Comparison of ENCODE assay signal across 13 cellular contexts in the genomic region with DNA sequence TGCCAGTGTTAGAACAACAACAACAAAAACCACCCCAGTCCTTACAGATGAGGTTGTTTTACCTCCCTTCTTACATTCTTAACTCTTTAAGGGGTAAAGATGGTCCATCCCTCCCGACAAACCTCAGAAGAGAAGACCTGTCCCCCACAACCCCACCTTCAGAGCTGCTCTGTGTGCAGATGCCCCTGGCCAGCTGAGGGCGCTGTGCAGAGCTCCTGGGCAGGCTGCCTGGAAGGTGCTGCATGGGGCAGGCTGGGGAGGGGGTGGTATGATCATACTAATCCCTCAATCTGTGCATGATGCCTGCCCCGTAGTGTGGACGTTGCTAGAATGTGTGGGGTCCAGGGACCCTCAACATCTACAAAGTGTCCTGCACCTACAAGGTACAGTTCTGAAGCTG.
DNase-seq lines count a peak whose midpoint lies in the region; ATAC-seq and TF ChIP-seq lines count a peak whose summit lies in the region.
"Had no signal": no experiment of that assay in that cellular context is flagged by ENCODE, and none has a peak within 500 bp of the region (broad histone marks: within the 10 kb centered on the region; RNA-seq: fewer than 3 reads in every experiment).

No MANE protein-coding gene starts in this region.

- no TSS peak for BruUV-seq in OCI-LY7 (replicated peaks; lab: Mats Ljungman, UMichigan)

- H4K20me1 ChIP-seq in OCI-LY7 (ENCODE audit: insufficient read depth, low read length), result no peaks in the 10 kb centered on the region
- H4K20me1 ChIP-seq in osteoblast (ENCODE audit: insufficient read depth, low read length), result no peaks in the 10 kb centered on the region

- no peak overlapping the region for H3K27ac ChIP-seq in OCI-LY7 (ENCODE audit: low read depth, low read length, poor library complexity, severe bottlenecking)
- H3K27ac ChIP-seq in osteoblast (ENCODE audit: low read depth, low read length), result no peak overlapping the region
- H3K27ac ChIP-seq in gastrocnemius medialis, result no peak overlapping the region
- H3K27ac ChIP-seq: esophagus muscularis mucosa had no signal

- CTCF ChIA-PET in OCI-LY7 (lab: Charles Lee; ENCODE audit: unreplicated experiment), result no interaction called here

- ATAC-seq in gastrocnemius medialis, result no peak
- ATAC-seq: naive thymus-derived CD4-positive, alpha-beta T cell had no signal

- H3K27me3 ChIP-seq in osteoblast (ENCODE audit: insufficient read depth, low read length), result no peaks in the 10 kb centered on the region
- H3K27me3 ChIP-seq in gastrocnemius medialis, result no peaks in the 10 kb centered on the region
- H3K27me3 ChIP-seq: esophagus muscularis mucosa had no signal

- H3K4me3 ChIP-seq in OCI-LY7 (ENCODE audit: low read depth, low read length, poor library complexity, severe bottlenecking), result no peak overlapping the region
- no peak overlapping the region for H3K4me3 ChIP-seq in epithelial cell of esophagus (ENCODE audit: low read length)
- no peak overlapping the region for H3K4me3 ChIP-seq in osteoblast (ENCODE audit: insufficient read depth, low read length)
- no peak overlapping the region for H3K4me3 ChIP-seq in gastrocnemius medialis
- H3K4me3 ChIP-seq: esophagus muscularis mucosa had no signal

- intact Hi-C loops in OCI-LY7 (cut with micrococcal nuclease; ENCODE audit: unreplicated experiment) (no loop called here), gastrocnemius medialis (cut with DNase I; ENCODE audit: low total_unique reads) (no loop called here)

- H3K4me1 ChIP-seq in OCI-LY7 (ENCODE audit: insufficient read depth, low read length, poor library complexity, severe bottlenecking), result no peaks in the 10 kb centered on the region
- no peaks in the 10 kb centered on the region for H3K4me1 ChIP-seq in osteoblast (ENCODE audit: insufficient read depth, low read length)
- no peaks in the 10 kb centered on the region for H3K4me1 ChIP-seq in gastrocnemius medialis

- TF ChIP-seq CTCF in GM12872 (IDR thresholded peaks at IDR 0.05; ENCODE audit: insufficient read depth, low read depth, low read length), result 0 out of 3 replicates have a peak, but pooled peaks have one; percentile 23
- TF ChIP-seq CTCF in OCI-LY7 (conservative IDR thresholded peaks at IDR 0.05; ENCODE audit: low read length), result peak; percentile 49
- TF ChIP-seq CTCF in epithelial cell of esophagus (IDR thresholded peaks at IDR 0.05; ENCODE audit: insufficient read depth, low read depth, low read length, missing control alignments), result peak; percentile 39
- peak; percentile 40 for TF ChIP-seq CTCF in osteoblast (IDR thresholded peaks at IDR 0.05; ENCODE audit: extremely low read depth, low read depth, low read length)
- no peak for TF ChIP-seq CTCF in gastrocnemius medialis (IDR thresholded peaks at IDR 0.05 in 4 of 5, conservative IDR thresholded peaks at IDR 0.05 in 1 of 5)

- H3K9me3 ChIP-seq in OCI-LY7 (ENCODE audit: low read length), result no peaks in the 10 kb centered on the region
- no peaks in the 10 kb centered on the region for H3K9me3 ChIP-seq in osteoblast (ENCODE audit: low read depth, low read length)
- H3K9me3 ChIP-seq in gastrocnemius medialis, result no peaks in the 10 kb centered on the region
- H3K9me3 ChIP-seq: esophagus muscularis mucosa had no signal

- H3K4me2 ChIP-seq in OCI-LY7 (ENCODE audit: low read length) (no peak overlapping the region), osteoblast (ENCODE audit: insufficient read depth, low read length) (no peak overlapping the region)

- TF ChIP-seq POLR2A in gastrocnemius medialis (IDR thresholded peaks at IDR 0.05), result no peak

- DNase-seq in OCI-LY7 (ENCODE audit: low spot score) (no peak), epithelial cell of esophagus (ENCODE audit: low read depth) (no peak), osteoblast (ENCODE audit: insufficient read length, low spot score, missing footprints) (no peak), gastrocnemius medialis (no peak), NCI-H2171 (lab: John Stamatoyannopoulos, UW) (no peak), GM19238 (ENCODE audit: insufficient read length, low spot score) (no peak)
- DNase-seq: activated CD4-positive, alpha-beta T cell treated with anti-CD3 and anti-CD28 coated beads, Interleukin-2, amount 50 U/mL, for 4 hours; activated effector memory CD4-positive, alpha-beta T cell treated with anti-CD3 and anti-CD28 coated beads, Interleukin-2, amount 50 U/mL, for 16 hours; HCEC 1CT; naive thymus-derived CD4-positive, alpha-beta T cell; NCI-H774 had no signal

- no peaks in the 10 kb centered on the region for H3K9me2 ChIP-seq in OCI-LY7 (ENCODE audit: insufficient read depth, low read length)

- in situ Hi-C loops in gastrocnemius medialis (cut with MboI; ENCODE audit: low sequenced_read_pairs in 4 of 4), result no loop called here

- POLR2A ChIA-PET in OCI-LY7 (lab: Charles Lee), result no interaction called here

- no peaks in the 10 kb centered on the region for H3K79me2 ChIP-seq in OCI-LY7 (ENCODE audit: insufficient read depth, low read depth, low read length)
- H3K79me2 ChIP-seq in osteoblast (ENCODE audit: insufficient read depth, low read length), result no peaks in the 10 kb centered on the region

- H3K36me3 ChIP-seq in OCI-LY7 (ENCODE audit: insufficient read depth, low read length) (no peaks in the 10 kb centered on the region), osteoblast (ENCODE audit: insufficient read depth, low read length) (no peaks in the 10 kb centered on the region), gastrocnemius medialis (no peaks in the 10 kb centered on the region)
- H3K36me3 ChIP-seq: esophagus muscularis mucosa had no signal

- H2AFZ ChIP-seq in OCI-LY7 (ENCODE audit: low read length) (no peak overlapping the region), osteoblast (ENCODE audit: low read length) (no peak overlapping the region)

Comparison
In these comparisons a context has a peak if more than half of its experiments do, and no peak if none do; other contexts are left out.
1. CTCF ChIP-seq: peak in GM12872 (single experiment), OCI-LY7 (single experiment), epithelial cell of esophagus (single experiment) and osteoblast (single experiment); none in gastrocnemius medialis (0 of 5).